ENCODE assay signal across 13 cellular contexts in the genomic region with DNA sequence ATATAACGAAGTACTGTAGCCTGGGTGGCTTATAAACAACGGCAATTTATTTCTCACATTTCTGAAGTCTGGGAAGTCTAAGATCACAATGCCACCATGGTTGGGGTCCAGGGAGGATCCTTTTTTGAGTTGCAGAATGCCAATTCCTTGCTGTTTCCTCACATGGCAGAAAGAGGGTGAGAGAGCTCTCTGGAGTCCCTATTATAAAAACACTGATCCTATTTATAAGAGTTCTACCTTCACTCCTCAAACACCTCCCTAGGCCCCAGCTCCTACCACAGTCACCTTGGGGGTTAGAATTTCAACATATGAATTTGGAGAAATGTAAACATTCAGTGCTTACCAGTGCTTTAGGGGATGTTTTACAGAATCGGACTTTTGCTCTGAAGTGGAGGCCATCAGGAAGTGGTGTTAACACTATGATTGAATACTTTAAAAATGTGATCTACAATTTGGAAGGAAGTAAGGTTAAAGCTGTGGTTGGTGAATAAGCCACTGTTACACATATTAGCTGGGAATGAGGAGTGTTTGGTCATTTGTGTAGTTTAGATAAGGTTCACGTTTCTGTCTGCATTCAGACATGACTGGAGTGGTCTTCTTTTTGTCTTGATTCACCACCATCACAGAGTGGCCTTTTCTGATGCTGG.
DNase-seq lines count a peak whose midpoint lies in the region; ATAC-seq and TF ChIP-seq lines count a peak whose summit lies in the region.
"Had no signal": no experiment of that assay in that cellular context is flagged by ENCODE, and none has a peak within 500 bp of the region (broad histone marks: within the 10 kb centered on the region; RNA-seq: fewer than 3 reads in every experiment).

No MANE protein-coding gene starts in this region.

- ATAC-seq in naive thymus-derived CD4-positive, alpha-beta T cell, result peak; percentile 16
- ATAC-seq: T-helper 17 cell had no signal

- H3K4me1 Mint-ChIP-seq in naive thymus-derived CD4-positive, alpha-beta T cell, result peaks cover 0 to 15% (median 0%) of the 10 kb centered on the region in 7 donors
- H3K4me1 Mint-ChIP-seq: memory B cell had no signal

- no peak for TF ChIP-seq CTCF in epithelial cell of esophagus (IDR thresholded peaks at IDR 0.05; ENCODE audit: insufficient read depth, low read depth, low read length, missing control alignments)
- TF ChIP-seq CTCF in colonic mucosa (IDR thresholded peaks at IDR 0.05), result no peak

- no peak overlapping the region for H3K27ac ChIP-seq in naive thymus-derived CD4-positive, alpha-beta T cell (ENCODE audit: low read depth, low read length)
- H3K27ac ChIP-seq in colonic mucosa, result no peak overlapping the region
- H3K27ac ChIP-seq: dorsolateral prefrontal cortex had no signal

- peaks cover 0 to 8% (median 0%) of the 10 kb centered on the region in 5 donors for H3K27me3 Mint-ChIP-seq in naive thymus-derived CD4-positive, alpha-beta T cell

- peak overlapping the region in 1 of 9 donors; percentile 12 for H3K27ac Mint-ChIP-seq in naive thymus-derived CD4-positive, alpha-beta T cell
- H3K27ac Mint-ChIP-seq: activated T-cell treated with anti-CD3 and anti-CD28 coated beads, Interleukin-2, amount 50 U/mL, for 24 hours; memory B cell; T-helper 17 cell had no signal

- peak; percentile 65 for DNase-seq in EH (ENCODE audit: low read depth)
- peak; percentile 46 for DNase-seq in MV-4-11 (lab: John Stamatoyannopoulos, UW)
- DNase-seq in epithelial cell of esophagus (ENCODE audit: low read depth), result peak; percentile 78
- DNase-seq in naive thymus-derived CD4-positive, alpha-beta T cell, result no peak
- DNase-seq in colonic mucosa, result no peak
- no peak for DNase-seq in DMS153 treated with DMSO at 0.1 percent for 48 hours (lab: John Stamatoyannopoulos, UW; ENCODE audit: unreplicated experiment)
- no peak for DNase-seq in OCI-M1 (lab: John Stamatoyannopoulos, UW)
- DNase-seq in NCI-H2081 (lab: John Stamatoyannopoulos, UW), result no peak
- DNase-seq: activated T-cell treated with anti-CD3 and anti-CD28 coated beads, Interleukin-2, amount 50 U/mL, for 24 hours; dorsolateral prefrontal cortex; stimulated activated CD4-positive, alpha-beta T cell treated with anti-CD3 and anti-CD28 coated beads, Interleukin-15, amount 100 ng/mL, for 24 hours; T-helper 17 cell had no signal

- no peaks in the 10 kb centered on the region for H3K4me1 ChIP-seq in naive thymus-derived CD4-positive, alpha-beta T cell (ENCODE audit: control insufficient read depth in 2 of 2, insufficient read depth in 2 of 2, low read length in 2 of 2)
- no peaks in the 10 kb centered on the region for H3K4me1 ChIP-seq in colonic mucosa

- no peaks in the 10 kb centered on the region for H3K9me3 Mint-ChIP-seq in naive thymus-derived CD4-positive, alpha-beta T cell
- H3K9me3 Mint-ChIP-seq: activated T-cell treated with anti-CD3 and anti-CD28 coated beads, Interleukin-2, amount 50 U/mL, for 24 hours; memory B cell had no signal

- H3K36me3 ChIP-seq in naive thymus-derived CD4-positive, alpha-beta T cell (ENCODE audit: control insufficient read depth in 2 of 3, insufficient read depth in 3 of 3, low read length in 3 of 3), result no peaks in the 10 kb centered on the region
- H3K36me3 ChIP-seq in colonic mucosa, result no peaks in the 10 kb centered on the region

- H3K9ac ChIP-seq in colonic mucosa (ENCODE audit: low read depth in 2 of 2, low read length in 2 of 2), result no peak overlapping the region

- H3K4me3 ChIP-seq in epithelial cell of esophagus (ENCODE audit: low read length) (no peak overlapping the region), colonic mucosa (no peak overlapping the region)
- H3K4me3 ChIP-seq in naive thymus-derived CD4-positive, alpha-beta T cell (ENCODE audit: low read length), result no peak overlapping the region
- H3K4me3 ChIP-seq: dorsolateral prefrontal cortex had no signal

- CTCF ChIA-PET in naive thymus-derived CD4-positive, alpha-beta T cell (lab: Charles Lee), result no interaction called here

- H3K9me3 ChIP-seq in naive thymus-derived CD4-positive, alpha-beta T cell (ENCODE audit: control insufficient read depth in 2 of 3, low read length in 3 of 3), result no peaks in the 10 kb centered on the region
- no peaks in the 10 kb centered on the region for H3K9me3 ChIP-seq in colonic mucosa

- intact Hi-C loops in naive thymus-derived CD4-positive, alpha-beta T cell (cut with micrococcal nuclease), result loop anchor here (5.0 kb wide), 2 partner anchors 618 to 843 kb away; no protein-coding TSS in a partner anchor
- intact Hi-C loops in colonic mucosa (cut with DNase I), result loop anchor here (5.0 to 10.0 kb wide), 3 partner anchors 38 to 846 kb away; no protein-coding TSS in a partner anchor

- POLR2A ChIA-PET in naive thymus-derived CD4-positive, alpha-beta T cell (lab: Charles Lee), result no interaction called here

- no peaks in the 10 kb centered on the region for H3K27me3 ChIP-seq in naive thymus-derived CD4-positive, alpha-beta T cell (ENCODE audit: control insufficient read depth in 2 of 2, insufficient read depth in 2 of 2, low read length in 2 of 2)
- H3K27me3 ChIP-seq in colonic mucosa, result no peaks in the 10 kb centered on the region

- H3K4me3 Mint-ChIP-seq in naive thymus-derived CD4-positive, alpha-beta T cell, result no peak overlapping the region
- H3K4me3 Mint-ChIP-seq: activated T-cell treated with anti-CD3 and anti-CD28 coated beads, Interleukin-2, amount 50 U/mL, for 24 hours; memory B cell; T-helper 17 cell had no signal

- no peaks in the 10 kb centered on the region for H3K36me3 Mint-ChIP-seq in naive thymus-derived CD4-positive, alpha-beta T cell
- H3K36me3 Mint-ChIP-seq: memory B cell had no signal

Comparison
In these comparisons a context has a peak if more than half of its experiments do, and no peak if none do; other contexts are left out.
1. DNase-seq: peak in EH (single experiment), MV-4-11 (single experiment) and epithelial cell of esophagus (single experiment); none in naive thymus-derived CD4-positive, alpha-beta T cell (0 of 9), colonic mucosa (single experiment), DMS153 treated with DMSO at 0.1 percent for 48 hours (single experiment), OCI-M1 (single experiment) and NCI-H2081 (0 of 2).